In genomic region chr17:21287703-21288449, GRCh38 we compare ENCODE assay signal across 8 cellular contexts. TPM values are rescaled to one million over a fixed set of nuclear protein-coding genes. Genes with fewer than 3 reads are reported as not detected.
A peak's percentile ranks its signal among the peaks of the same experiment; 100 is the strongest.
DNase-seq lines count a peak whose midpoint lies in the region; ATAC-seq and TF ChIP-seq lines count a peak whose summit lies in the region.

No MANE protein-coding gene starts in this region.

- H3K27me3 ChIP-seq in fibroblast of lung (ENCODE audit: control insufficient read depth, insufficient read depth, low read length) (no peaks in the 10 kb centered on the region), osteoblast (ENCODE audit: insufficient read depth, low read length) (no peaks in the 10 kb centered on the region), testis (no peaks in the 10 kb centered on the region)

- 32 to 40% methylated on average over 1 to 18 of the region's 18 CpGs for WGBS in testis, 2 donors

- H3K4me1 ChIP-seq in fibroblast of lung (ENCODE audit: control insufficient read depth, extremely low read depth, insufficient read depth, low read length) = peaks cover 38% of the 10 kb centered on the region
- H3K4me1 ChIP-seq in osteoblast (ENCODE audit: insufficient read depth, low read length) = peaks cover 48% of the 10 kb centered on the region
- H3K4me1 ChIP-seq in testis = peaks cover 40% of the 10 kb centered on the region

- H3K36me3 ChIP-seq in fibroblast of lung (ENCODE audit: control insufficient read depth, insufficient read depth, low read length) (peaks cover 10% of the 10 kb centered on the region), osteoblast (ENCODE audit: insufficient read depth, low read length) (peaks cover 27% of the 10 kb centered on the region), testis (ENCODE audit: low read depth, missing control alignments) (no peaks in the 10 kb centered on the region)

- TF ChIP-seq CTCF in fibroblast of lung (conservative IDR thresholded peaks at IDR 0.05 in 1 of 2, IDR thresholded peaks at IDR 0.05 in 1 of 2; ENCODE audit: low read depth in 1 of 2, low read length in 2 of 2) (no peak), osteoblast (IDR thresholded peaks at IDR 0.05; ENCODE audit: extremely low read depth, low read depth, low read length) (no peak), testis (IDR thresholded peaks at IDR 0.05) (no peak)

- peak overlapping the region in 3 of 4 experiments; percentile 35 to 99 (median 96) for H3K4me3 ChIP-seq in fibroblast of lung (replicated peaks in 1 of 4; ENCODE audit: control extremely low read depth in 1 of 4, insufficient read depth in 1 of 4, low read depth in 3 of 4, low read length in 4 of 4)
- peak overlapping the region; percentile 86 for H3K4me3 ChIP-seq in osteoblast (ENCODE audit: insufficient read depth, low read length)
- H3K4me3 ChIP-seq in testis = no peak overlapping the region

- peak overlapping the region; percentile 73 for H3K9ac ChIP-seq in fibroblast of lung (ENCODE audit: insufficient read depth, low read length)

- H3K4me2 ChIP-seq in fibroblast of lung (ENCODE audit: extremely low read depth, insufficient read depth, low read length) = peak overlapping the region; percentile 97
- H3K4me2 ChIP-seq in osteoblast (ENCODE audit: insufficient read depth, low read length) = peak overlapping the region; percentile 97

- H2AFZ ChIP-seq in fibroblast of lung (ENCODE audit: low read length) (no peak overlapping the region), osteoblast (ENCODE audit: low read length) (no peak overlapping the region)

- H3K79me2 ChIP-seq in fibroblast of lung (ENCODE audit: control insufficient read depth, insufficient read depth, low read length) (peaks cover 80% of the 10 kb centered on the region), osteoblast (ENCODE audit: insufficient read depth, low read length) (peaks cover 82% of the 10 kb centered on the region)

- peak; percentile 96 to 97 for DNase-seq in activated T-cell treated with anti-CD3 and anti-CD28 coated beads, Interleukin-2, amount 50 U/mL, for 48 hours
- DNase-seq in fibroblast of lung (ENCODE audit: low read depth in 2 of 2) (peak; percentile 93 to 96), osteoblast (ENCODE audit: insufficient read length, low spot score, missing footprints) (peak; percentile 98), testis (peak; percentile 88), ecto neural progenitor cell (ENCODE audit: low spot score) (no peak)

- H3K9me3 ChIP-seq in fibroblast of lung (ENCODE audit: control insufficient read depth, insufficient read depth, low read depth, low read length) (no peaks in the 10 kb centered on the region), osteoblast (ENCODE audit: low read depth, low read length) (no peaks in the 10 kb centered on the region), testis (no peaks in the 10 kb centered on the region)

- intact Hi-C loops in testis (cut with DNase I; ENCODE audit: low total_unique reads) = loop anchor here (10.0 kb wide), 2 partner anchors 163 to 227 kb away; partner anchors contain the start of gene DHRS7B

- TF ChIP-seq POLR2A in testis (IDR thresholded peaks at IDR 0.05) = no peak

- ATAC-seq in GM18861 (IDR thresholded peaks at IDR 0.05; ENCODE audit: unreplicated experiment) (peak; percentile 44), HG03159 (IDR thresholded peaks at IDR 0.05; ENCODE audit: unreplicated experiment) (peak; percentile 37)

- H4K20me1 ChIP-seq in fibroblast of lung (ENCODE audit: control insufficient read depth, extremely low read depth, insufficient read depth, low read length) (peaks cover 3% of the 10 kb centered on the region), osteoblast (ENCODE audit: insufficient read depth, low read length) (peaks cover 70% of the 10 kb centered on the region)

- H3K27ac ChIP-seq in fibroblast of lung (ENCODE audit: insufficient read depth, low read length) = peak overlapping the region; percentile 96
- peak overlapping the region; percentile 99 for H3K27ac ChIP-seq in osteoblast (ENCODE audit: low read depth, low read length)
- peak overlapping the region; percentile 24 to 89 for H3K27ac ChIP-seq in testis

TF ChIP-seq in PFSK-1, 5 proteins besides CTCF, POLR2A, EP300 and RAD21:
- TF ChIP-seq TAF1 (IDR thresholded peaks at IDR 0.05; ENCODE audit: borderline replicate concordance, insufficient read depth, low read length) = no peak; the same call in 1 of the 2 replicates
- no peak for TF ChIP-seq FOXP2 (optimal IDR thresholded peaks at IDR 0.05; ENCODE audit: borderline replicate concordance, extremely low read depth, extremely low read length, insufficient read depth)
- TF ChIP-seq REST (IDR thresholded peaks at IDR 0.05; ENCODE audit: insufficient read depth in 1 of 2, low read depth in 2 of 2, low read length in 2 of 2) = no peak
- peak; percentile 81; the same call in 1 of the 2 replicates for TF ChIP-seq SIN3A (IDR thresholded peaks at IDR 0.05; ENCODE audit: borderline replicate concordance, insufficient read depth, low read length)
- TF ChIP-seq POLR2AphosphoS5 (IDR thresholded peaks at IDR 0.05; ENCODE audit: low read depth, low read length) = no peak

RNA-seq across cellular contexts. Expression of gene MAP2K3, which starts 3.4 kb away (rescaled TPM):
- polyA plus RNA-seq in PFSK-1 (2012; ENCODE audit: insufficient read length, low read depth) = 86.0 TPM
- total RNA-seq in fibroblast of lung (9.5 and 23.8 TPM in 2 replicates), osteoblast (24.5 and 27.5 TPM in 2 replicates), testis (10 to 100 TPM; 13.5 to 17.5 TPM)
- polyA plus RNA-seq in fibroblast of lung (72.0 and 80.9 TPM in 2 replicates), testis (ENCODE audit: insufficient read depth, low read depth, low replicate concordance) (15.4 TPM)
- polyA plus RNA-seq in fibroblast of lung (2012) = 104 and 112 TPM in 2 replicates
- 207 and 219 TPM in 2 replicates for polyA minus RNA-seq in fibroblast of lung (ENCODE audit: low replicate concordance)

RNA-seq across cellular contexts. Expression of gene NATD1, which starts 34.7 kb away (rescaled TPM):
- polyA plus RNA-seq in PFSK-1 (2012; ENCODE audit: insufficient read length, low read depth) = 30.7 TPM
- 3.9 and 9.2 TPM in 2 replicates for total RNA-seq in fibroblast of lung
- 1.8 and 5.6 TPM in 2 replicates for polyA plus RNA-seq in fibroblast of lung
- polyA plus RNA-seq in fibroblast of lung (2012) = 2.7 and 9.6 TPM in 2 replicates
- polyA minus RNA-seq in fibroblast of lung (ENCODE audit: low replicate concordance) = 4.4 and 14.5 TPM in 2 replicates
- 13.0 and 15.2 TPM in 2 replicates for total RNA-seq in osteoblast
- total RNA-seq in testis = 10 to 100 TPM; 17.9 to 20.0 TPM
- 12.1 TPM for polyA plus RNA-seq in testis (ENCODE audit: insufficient read depth, low read depth, low replicate concordance)

Comparison
In these comparisons a context has a peak if more than half of its experiments do, and no peak if none do; other contexts are left out.
1. H3K4me3 ChIP-seq: peak in fibroblast of lung (3 of 4) and osteoblast (single experiment); none in testis (0 of 2).
2. Peak in every context shown above with its lines, with median percentiles within 50 percentile points of each other: H3K27ac ChIP-seq.